ENCODE assay signal across 1 cellular context in the genomic region with DNA sequence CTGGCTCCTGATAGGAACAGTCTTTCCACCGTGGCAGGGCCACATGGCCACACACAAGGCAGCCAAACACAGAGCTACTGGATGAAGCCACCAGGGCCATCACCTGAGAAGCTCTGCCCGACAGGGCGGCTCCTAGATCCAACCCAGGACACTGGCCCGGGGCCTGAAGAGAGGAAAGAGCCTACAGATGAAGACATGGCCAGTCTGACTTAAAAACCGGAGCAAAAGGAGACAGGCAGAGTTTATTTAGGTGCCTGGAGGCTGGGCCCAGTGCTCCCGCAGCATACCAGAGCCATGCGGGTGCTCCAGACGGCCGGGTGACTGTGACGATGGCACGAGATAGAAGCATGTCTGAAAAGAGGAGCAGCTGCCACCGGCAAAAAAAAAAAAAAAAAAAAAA.
TF ChIP-seq lines count a peak whose summit lies in the region.

No MANE protein-coding gene starts in this region.

TF ChIP-seq in SK-N-SH treated with all-trans-retinoic acid at 6 μM for 48 hours, 23 proteins besides CTCF, POLR2A, EP300 and RAD21 (continued from another document):
- TF ChIP-seq, protein P1, sequence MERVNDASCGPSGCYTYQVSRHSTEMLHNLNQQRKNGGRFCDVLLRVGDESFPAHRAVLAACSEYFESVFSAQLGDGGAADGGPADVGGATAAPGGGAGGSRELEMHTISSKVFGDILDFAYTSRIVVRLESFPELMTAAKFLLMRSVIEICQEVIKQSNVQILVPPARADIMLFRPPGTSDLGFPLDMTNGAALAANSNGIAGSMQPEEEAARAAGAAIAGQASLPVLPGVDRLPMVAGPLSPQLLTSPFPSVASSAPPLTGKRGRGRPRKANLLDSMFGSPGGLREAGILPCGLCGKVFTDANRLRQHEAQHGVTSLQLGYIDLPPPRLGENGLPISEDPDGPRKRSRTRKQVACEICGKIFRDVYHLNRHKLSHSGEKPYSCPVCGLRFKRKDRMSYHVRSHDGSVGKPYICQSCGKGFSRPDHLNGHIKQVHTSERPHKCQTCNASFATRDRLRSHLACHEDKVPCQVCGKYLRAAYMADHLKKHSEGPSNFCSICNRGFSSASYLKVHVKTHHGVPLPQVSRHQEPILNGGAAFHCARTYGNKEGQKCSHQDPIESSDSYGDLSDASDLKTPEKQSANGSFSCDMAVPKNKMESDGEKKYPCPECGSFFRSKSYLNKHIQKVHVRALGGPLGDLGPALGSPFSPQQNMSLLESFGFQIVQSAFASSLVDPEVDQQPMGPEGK (CRISPR knock-in tag; IDR thresholded peaks at IDR 0.05; ENCODE audit: borderline replicate concordance), result no peak
- TF ChIP-seq, protein P2, sequence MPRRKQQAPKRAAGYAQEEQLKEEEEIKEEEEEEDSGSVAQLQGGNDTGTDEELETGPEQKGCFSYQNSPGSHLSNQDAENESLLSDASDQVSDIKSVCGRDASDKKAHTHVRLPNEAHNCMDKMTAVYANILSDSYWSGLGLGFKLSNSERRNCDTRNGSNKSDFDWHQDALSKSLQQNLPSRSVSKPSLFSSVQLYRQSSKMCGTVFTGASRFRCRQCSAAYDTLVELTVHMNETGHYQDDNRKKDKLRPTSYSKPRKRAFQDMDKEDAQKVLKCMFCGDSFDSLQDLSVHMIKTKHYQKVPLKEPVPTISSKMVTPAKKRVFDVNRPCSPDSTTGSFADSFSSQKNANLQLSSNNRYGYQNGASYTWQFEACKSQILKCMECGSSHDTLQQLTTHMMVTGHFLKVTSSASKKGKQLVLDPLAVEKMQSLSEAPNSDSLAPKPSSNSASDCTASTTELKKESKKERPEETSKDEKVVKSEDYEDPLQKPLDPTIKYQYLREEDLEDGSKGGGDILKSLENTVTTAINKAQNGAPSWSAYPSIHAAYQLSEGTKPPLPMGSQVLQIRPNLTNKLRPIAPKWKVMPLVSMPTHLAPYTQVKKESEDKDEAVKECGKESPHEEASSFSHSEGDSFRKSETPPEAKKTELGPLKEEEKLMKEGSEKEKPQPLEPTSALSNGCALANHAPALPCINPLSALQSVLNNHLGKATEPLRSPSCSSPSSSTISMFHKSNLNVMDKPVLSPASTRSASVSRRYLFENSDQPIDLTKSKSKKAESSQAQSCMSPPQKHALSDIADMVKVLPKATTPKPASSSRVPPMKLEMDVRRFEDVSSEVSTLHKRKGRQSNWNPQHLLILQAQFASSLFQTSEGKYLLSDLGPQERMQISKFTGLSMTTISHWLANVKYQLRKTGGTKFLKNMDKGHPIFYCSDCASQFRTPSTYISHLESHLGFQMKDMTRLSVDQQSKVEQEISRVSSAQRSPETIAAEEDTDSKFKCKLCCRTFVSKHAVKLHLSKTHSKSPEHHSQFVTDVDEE (CRISPR knock-in tag; IDR thresholded peaks at IDR 0.05), result no peak
- TF ChIP-seq SNAI2 (CRISPR knock-in tag; IDR thresholded peaks at IDR 0.05) (no peak), ARNTL (CRISPR knock-in tag; IDR thresholded peaks at IDR 0.05; ENCODE audit: borderline replicate concordance, low read depth) (no peak), GLIS3 (CRISPR knock-in tag; IDR thresholded peaks at IDR 0.05) (no peak), ZFP30 (CRISPR knock-in tag; IDR thresholded peaks at IDR 0.05) (no peak), ESRRG (CRISPR knock-in tag; IDR thresholded peaks at IDR 0.05) (no peak)
- TF ChIP-seq, protein P3, sequence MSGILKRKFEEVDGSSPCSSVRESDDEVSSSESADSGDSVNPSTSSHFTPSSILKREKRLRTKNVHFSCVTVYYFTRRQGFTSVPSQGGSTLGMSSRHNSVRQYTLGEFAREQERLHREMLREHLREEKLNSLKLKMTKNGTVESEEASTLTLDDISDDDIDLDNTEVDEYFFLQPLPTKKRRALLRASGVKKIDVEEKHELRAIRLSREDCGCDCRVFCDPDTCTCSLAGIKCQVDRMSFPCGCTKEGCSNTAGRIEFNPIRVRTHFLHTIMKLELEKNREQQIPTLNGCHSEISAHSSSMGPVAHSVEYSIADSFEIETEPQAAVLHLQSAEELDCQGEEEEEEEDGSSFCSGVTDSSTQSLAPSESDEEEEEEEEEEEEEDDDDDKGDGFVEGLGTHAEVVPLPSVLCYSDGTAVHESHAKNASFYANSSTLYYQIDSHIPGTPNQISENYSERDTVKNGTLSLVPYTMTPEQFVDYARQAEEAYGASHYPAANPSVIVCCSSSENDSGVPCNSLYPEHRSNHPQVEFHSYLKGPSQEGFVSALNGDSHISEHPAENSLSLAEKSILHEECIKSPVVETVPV (CRISPR knock-in tag; IDR thresholded peaks at IDR 0.05), result no peak
